13 cellular contexts compared by ENCODE assay signal in the genomic region with DNA sequence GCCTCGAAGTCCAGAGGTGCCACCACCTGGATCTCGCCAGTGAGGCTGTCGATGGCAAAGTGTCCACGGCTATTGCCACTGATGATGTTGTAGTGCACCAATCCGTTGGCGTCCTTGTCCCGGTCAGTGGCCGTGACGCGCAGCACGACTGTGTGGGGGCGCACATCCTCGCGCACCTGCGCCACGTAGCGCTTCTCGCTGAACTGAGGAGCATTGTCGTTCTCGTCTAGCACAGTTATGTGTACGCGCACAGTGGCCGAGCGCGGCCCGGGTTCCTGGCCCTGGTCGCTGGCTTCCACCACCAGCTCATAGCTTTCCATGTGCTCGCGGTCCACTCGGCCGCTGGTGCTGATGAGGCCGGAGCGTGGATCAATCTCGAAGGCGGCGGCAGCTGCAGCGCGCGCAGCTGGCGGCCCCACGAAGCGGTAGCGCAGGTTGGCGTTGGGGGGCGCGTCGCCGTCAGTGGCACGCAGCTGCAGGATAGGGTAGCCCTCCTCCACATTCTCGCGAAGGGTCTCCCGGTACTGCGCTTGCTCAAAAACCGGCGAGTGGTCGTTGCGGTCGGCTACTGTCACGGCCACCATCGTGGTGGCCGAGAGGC. TPM values are rescaled to one million over a fixed set of nuclear protein-coding genes. Genes with fewer than 3 reads are reported as not detected.
DNase-seq lines count a peak whose midpoint lies in the region; ATAC-seq and TF ChIP-seq lines count a peak whose summit lies in the region.
"Had no signal": no experiment of that assay in that cellular context is flagged by ENCODE, and none has a peak within 500 bp of the region (broad histone marks: within the 10 kb centered on the region; RNA-seq: fewer than 3 reads in every experiment).

No MANE protein-coding gene starts in this region.

- ATAC-seq in CD8-positive, alpha-beta T cell = no peak
- no peak for ATAC-seq in GM21423 (IDR thresholded peaks at IDR 0.05; ENCODE audit: unreplicated experiment)
- no peak for ATAC-seq in activated CD8-positive, alpha-beta memory T cell treated with anti-CD3 and anti-CD28 coated beads, Interleukin-2, amount 10 ng/mL, durations not matched to agents 7 days and 5 days

- H3K36me3 ChIP-seq in CD8-positive, alpha-beta T cell (ENCODE audit: insufficient read depth, low read length) = no peaks in the 10 kb centered on the region
- H3K36me3 ChIP-seq: pancreas had no signal

- H3K27me3 ChIP-seq in CD8-positive, alpha-beta T cell (ENCODE audit: insufficient read depth, low read length) = peaks cover 14% of the 10 kb centered on the region

- H3K36me3 Mint-ChIP-seq in CD8-positive, alpha-beta T cell = no peaks in the 10 kb centered on the region
- peaks cover 19% of the 10 kb centered on the region for H3K36me3 Mint-ChIP-seq in glutamatergic neuron (ENCODE audit: unreplicated experiment)
- H3K36me3 Mint-ChIP-seq in progenitor cell of endocrine pancreas (ENCODE audit: insufficient read depth) = peaks cover 8% of the 10 kb centered on the region
- peaks cover 1% of the 10 kb centered on the region for H3K36me3 Mint-ChIP-seq in activated CD8-positive, alpha-beta memory T cell treated with anti-CD3 and anti-CD28 coated beads, Interleukin-2, amount 10 ng/mL, durations not matched to agents 7 days and 5 days
- H3K36me3 Mint-ChIP-seq: activated naive CD8-positive, alpha-beta T cell treated with anti-CD3 and anti-CD28 coated beads, Interleukin-2, amount 10 ng/mL, durations not matched to agents 7 days and 5 days had no signal

- peaks cover 19% of the 10 kb centered on the region for H3K4me1 Mint-ChIP-seq in CD8-positive, alpha-beta T cell (ENCODE audit: low read depth)
- H3K4me1 Mint-ChIP-seq in glutamatergic neuron (ENCODE audit: low read depth, unreplicated experiment) (peaks cover 14% of the 10 kb centered on the region), progenitor cell of endocrine pancreas (ENCODE audit: low read depth) (peaks cover 8% of the 10 kb centered on the region)
- H3K4me1 Mint-ChIP-seq in activated CD8-positive, alpha-beta memory T cell treated with anti-CD3 and anti-CD28 coated beads, Interleukin-2, amount 10 ng/mL, durations not matched to agents 7 days and 5 days = peaks cover 35% of the 10 kb centered on the region

- POLR2A ChIA-PET in CD8-positive, alpha-beta T cell (lab: Charles Lee) = no interaction called here

- intact Hi-C loops in CD8-positive, alpha-beta T cell (cut with DNase I, micrococcal nuclease) = loop anchor here (1.0 kb wide), 2 partner anchors 24 to 26 kb away; partner anchors contain the start of genes NCKIPSD (in 1 of the 2) and SLC26A6 (in 1 of the 2)

- no peak for TF ChIP-seq CTCF in CD8-positive, alpha-beta T cell (IDR thresholded peaks at IDR 0.05)
- no peak for TF ChIP-seq CTCF in NB4 (IDR thresholded peaks at IDR 0.05; ENCODE audit: low read depth, low read length)
- no peak for TF ChIP-seq CTCF in glutamatergic neuron (IDR thresholded peaks at IDR 0.05; ENCODE audit: partially characterized antibody, unreplicated experiment)
- TF ChIP-seq CTCF in progenitor cell of endocrine pancreas (IDR thresholded peaks at IDR 0.05; ENCODE audit: unreplicated experiment) = no peak

- H3K4me3 ChIP-seq in CD8-positive, alpha-beta T cell (ENCODE audit: low read depth, low read length) = peak overlapping the region; percentile 32
- H3K4me3 ChIP-seq in NB4 (ENCODE audit: low read depth, low read length) = peak overlapping the region; percentile 38

- CTCF ChIA-PET in CD8-positive, alpha-beta T cell (lab: Charles Lee) = interaction anchor here (1.8 kb wide), 1 partner anchor 25 kb away, joined by 4 read pairs; the partner anchor contains the start of gene NCKIPSD
- CTCF ChIA-PET in activated CD8-positive, alpha-beta memory T cell treated with anti-CD3 and anti-CD28 coated beads, Interleukin-2, amount 10 ng/mL, durations not matched to agents 7 days and 5 days (lab: Charles Lee) = interaction anchor here (3.8 kb wide), 1 partner anchor 26 kb away, joined by 19 read pairs; the partner anchor contains the start of gene SLC26A6

- no peak overlapping the region for H3K27ac Mint-ChIP-seq in CD8-positive, alpha-beta T cell
- no peak overlapping the region for H3K27ac Mint-ChIP-seq in glutamatergic neuron (ENCODE audit: unreplicated experiment)
- no peak overlapping the region for H3K27ac Mint-ChIP-seq in progenitor cell of endocrine pancreas
- H3K27ac Mint-ChIP-seq in activated CD8-positive, alpha-beta memory T cell treated with anti-CD3 and anti-CD28 coated beads, Interleukin-2, amount 10 ng/mL, durations not matched to agents 7 days and 5 days = no peak overlapping the region
- H3K27ac Mint-ChIP-seq: activated naive CD8-positive, alpha-beta T cell treated with anti-CD3 and anti-CD28 coated beads, Interleukin-2, amount 10 ng/mL, durations not matched to agents 7 days and 5 days; CD14-positive monocyte had no signal

- peaks cover 23% of the 10 kb centered on the region for H3K27me3 Mint-ChIP-seq in CD8-positive, alpha-beta T cell (ENCODE audit: low read depth)
- H3K27me3 Mint-ChIP-seq in glutamatergic neuron (ENCODE audit: unreplicated experiment) = peaks cover 21% of the 10 kb centered on the region
- H3K27me3 Mint-ChIP-seq in progenitor cell of endocrine pancreas = peaks cover 3% of the 10 kb centered on the region
- peaks cover 14% of the 10 kb centered on the region for H3K27me3 Mint-ChIP-seq in activated CD8-positive, alpha-beta memory T cell treated with anti-CD3 and anti-CD28 coated beads, Interleukin-2, amount 10 ng/mL, durations not matched to agents 7 days and 5 days

- H3K27ac ChIP-seq in CD8-positive, alpha-beta T cell (ENCODE audit: low read depth, low read length) = no peak overlapping the region
- H3K27ac ChIP-seq: pancreas had no signal

- no peaks in the 10 kb centered on the region for H3K9me3 ChIP-seq in CD8-positive, alpha-beta T cell (ENCODE audit: low read length)
- H3K9me3 ChIP-seq: pancreas had no signal

- no peak overlapping the region for H3K4me3 Mint-ChIP-seq in CD8-positive, alpha-beta T cell
- H3K4me3 Mint-ChIP-seq in glutamatergic neuron (ENCODE audit: unreplicated experiment) = peak overlapping the region; percentile 46
- peak overlapping the region; percentile 29 for H3K4me3 Mint-ChIP-seq in progenitor cell of endocrine pancreas (ENCODE audit: low read depth)
- no peak overlapping the region for H3K4me3 Mint-ChIP-seq in activated CD8-positive, alpha-beta memory T cell treated with anti-CD3 and anti-CD28 coated beads, Interleukin-2, amount 10 ng/mL, durations not matched to agents 7 days and 5 days

- no peaks in the 10 kb centered on the region for H3K9me3 Mint-ChIP-seq in CD8-positive, alpha-beta T cell
- peaks cover 25% of the 10 kb centered on the region for H3K9me3 Mint-ChIP-seq in glutamatergic neuron (ENCODE audit: unreplicated experiment)
- no peaks in the 10 kb centered on the region for H3K9me3 Mint-ChIP-seq in progenitor cell of endocrine pancreas (ENCODE audit: low read depth)
- H3K9me3 Mint-ChIP-seq in activated CD8-positive, alpha-beta memory T cell treated with anti-CD3 and anti-CD28 coated beads, Interleukin-2, amount 10 ng/mL, durations not matched to agents 7 days and 5 days (ENCODE audit: low read depth) = no peaks in the 10 kb centered on the region
- H3K9me3 Mint-ChIP-seq: activated naive CD8-positive, alpha-beta T cell treated with anti-CD3 and anti-CD28 coated beads, Interleukin-2, amount 10 ng/mL, durations not matched to agents 7 days and 5 days had no signal

- DNase-seq in CD8-positive, alpha-beta T cell = no peak
- DNase-seq in NB4 (ENCODE audit: low read depth) (no peak), glutamatergic neuron (no peak), progenitor cell of endocrine pancreas (ENCODE audit: low spot score, unreplicated experiment) (no peak), DMS53 treated with DMSO at 0.1 percent for 48 hours (lab: John Stamatoyannopoulos, UW; ENCODE audit: unreplicated experiment) (no peak), activated gamma-delta T cell (lab: John Stamatoyannopoulos, UW) (no peak)
- DNase-seq in activated CD8-positive, alpha-beta memory T cell treated with anti-CD3 and anti-CD28 coated beads, Interleukin-2, amount 10 ng/mL, durations not matched to agents 7 days and 5 days = no peak
- DNase-seq: NCI-H146, NCI-H69 had no signal

- peaks cover 41% of the 10 kb centered on the region for H3K4me1 ChIP-seq in CD8-positive, alpha-beta T cell (ENCODE audit: insufficient read depth, low read length)

- TF ChIP-seq POLR2A in NB4 (IDR thresholded peaks at IDR 0.05; ENCODE audit: extremely low read depth, insufficient read length) = no peak

RNA-seq across cellular contexts. Expression of gene CELSR3, which starts 1.8 kb away (rescaled TPM):
- 1 to 10 TPM; 7.5 to 7.7 TPM for total RNA-seq in CD8-positive, alpha-beta T cell
- 162 TPM for total RNA-seq in glutamatergic neuron (ENCODE audit: unreplicated experiment)
- 14.9 and 15.2 TPM in 2 replicates for total RNA-seq in progenitor cell of endocrine pancreas
- 10 to 100 TPM; 20.9 to 24.0 TPM for total RNA-seq in activated CD8-positive, alpha-beta memory T cell treated with anti-CD3 and anti-CD28 coated beads, Interleukin-2, amount 10 ng/mL, durations not matched to agents 7 days and 5 days

RNA-seq across cellular contexts. Expression of gene NCKIPSD, which starts 24.8 kb away (rescaled TPM):
- 1 to 10 TPM; 7.7 to 8.1 TPM for total RNA-seq in CD8-positive, alpha-beta T cell
- total RNA-seq in glutamatergic neuron (ENCODE audit: unreplicated experiment) (35.5 TPM), progenitor cell of endocrine pancreas (29.8 and 32.0 TPM in 2 replicates)
- total RNA-seq in activated CD8-positive, alpha-beta memory T cell treated with anti-CD3 and anti-CD28 coated beads, Interleukin-2, amount 10 ng/mL, durations not matched to agents 7 days and 5 days = 10 to 100 TPM; 33.4 to 43.0 TPM

RNA-seq across cellular contexts. Expression of gene SLC26A6, which starts 25.6 kb away (rescaled TPM):
- 10 to 100 TPM; 10.9 to 13.5 TPM for total RNA-seq in CD8-positive, alpha-beta T cell
- total RNA-seq in glutamatergic neuron (ENCODE audit: unreplicated experiment) = 26.0 TPM
- total RNA-seq in progenitor cell of endocrine pancreas = 31.0 and 35.9 TPM in 2 replicates
- total RNA-seq in activated CD8-positive, alpha-beta memory T cell treated with anti-CD3 and anti-CD28 coated beads, Interleukin-2, amount 10 ng/mL, durations not matched to agents 7 days and 5 days = 10 to 100 TPM; 44.9 to 59.0 TPM

RNA-seq across cellular contexts. Expression of gene TMEM89, which starts 39.3 kb away (rescaled TPM):
- not detected for total RNA-seq in CD8-positive, alpha-beta T cell
- total RNA-seq in glutamatergic neuron (ENCODE audit: unreplicated experiment) (not detected), progenitor cell of endocrine pancreas (0.49 TPM in 1 of 2 replicates, not detected in the other)
- total RNA-seq in activated CD8-positive, alpha-beta memory T cell treated with anti-CD3 and anti-CD28 coated beads, Interleukin-2, amount 10 ng/mL, durations not matched to agents 7 days and 5 days = under 1 TPM in 1 of 2 experiments, not detected in 1; 0.73 TPM
- total RNA-seq: activated naive CD8-positive, alpha-beta T cell treated with anti-CD3 and anti-CD28 coated beads, Interleukin-2, amount 10 ng/mL, durations not matched to agents 7 days and 5 days; pancreas had no signal

RNA-seq across cellular contexts. Expression of gene UQCRC1, which starts 51.5 kb away (rescaled TPM):
- total RNA-seq in CD8-positive, alpha-beta T cell = 10 to 100 TPM; 84.2 to 92.5 TPM
- total RNA-seq in glutamatergic neuron (ENCODE audit: unreplicated experiment) (242 TPM), progenitor cell of endocrine pancreas (209 and 219 TPM in 2 replicates)
- 100 to 1,000 TPM; 201 to 220 TPM for total RNA-seq in activated CD8-positive, alpha-beta memory T cell treated with anti-CD3 and anti-CD28 coated beads, Interleukin-2, amount 10 ng/mL, durations not matched to agents 7 days and 5 days

Comparison
In these comparisons a context has a peak if more than half of its experiments do, and no peak if none do; other contexts are left out.
1. H3K4me3 Mint-ChIP-seq: peak in glutamatergic neuron (single experiment) and progenitor cell of endocrine pancreas (single experiment); none in CD8-positive, alpha-beta T cell (single experiment) and activated CD8-positive, alpha-beta memory T cell treated with anti-CD3 and anti-CD28 coated beads, Interleukin-2, amount 10 ng/mL, durations not matched to agents 7 days and 5 days (single experiment).